27 cellular contexts compared by ENCODE assay signal in genomic region chrX:136475236-136475635, GRCh38.
"Had no signal": no experiment of that assay in that cellular context is flagged by ENCODE, and none has a peak within 500 bp of the region (broad histone marks: within the 10 kb centered on the region; RNA-seq: fewer than 3 reads in every experiment).

No MANE protein-coding gene starts in this region.

- H3K4me3 ChIP-seq: ascending aorta, body of pancreas, breast epithelium, MG63, Peyer's patch, SJSA1 had no signal

- ATAC-seq: activated CD8-positive, alpha-beta T cell treated with anti-CD3 and anti-CD28 coated beads for 36 hours; activated T-cell treated with anti-CD3 and anti-CD28 coated beads, Interleukin-2, amount 50 U/mL, for 72 hours; activated T-helper 17 cell treated with anti-CD3 and anti-CD28 coated beads, Interleukin-2, amount 50 U/mL, for 72 hours; body of pancreas; PC-3 had no signal

- DNase-seq: activated CD4-positive, alpha-beta T cell treated with anti-CD3 and anti-CD28 coated beads, Interleukin-2, amount 10 ng/mL, durations not matched to agents 24 days and 14 days; activated CD4-positive, alpha-beta T cell treated with anti-CD3 and anti-CD28 coated beads, Interleukin-2, amount 50 U/mL, for 4 hours; activated CD8-positive, alpha-beta T cell treated with anti-CD3 and anti-CD28 coated beads for 36 hours; activated effector memory CD4-positive, alpha-beta T cell treated with anti-CD3 and anti-CD28 coated beads, Interleukin-2, amount 50 U/mL, for 16 hours; activated naive CD4-positive, alpha-beta T cell; activated naive CD8-positive, alpha-beta T cell treated with anti-CD3 and anti-CD28 coated beads, Interleukin-2, amount 10 ng/mL, durations not matched to agents 7 days and 5 days; activated T-cell treated with anti-CD3 and anti-CD28 coated beads, Interleukin-2, amount 50 U/mL, for 1 hour; activated T-cell treated with anti-CD3 and anti-CD28 coated beads, Interleukin-2, amount 50 U/mL, for 72 hours; body of pancreas; MG63; NCI-H1092; NCI-H1436 treated with DMSO at 0.1 percent for 48 hours; NCI-H1694 treated with DMSO at 0.1 percent for 48 hours; NCI-H2029; NCI-H345; NCI-H526; NCI-H748 treated with DMSO at 0.1 percent for 48 hours; NK-92 treated with Interleukin-12 subunit alpha and Interleukin-12 subunit beta, amount 100 ng/mL, for 24 hours; PC-3; Peyer's patch; RPMI8226; SHP77 treated with DMSO at 0.1 percent for 48 hours; SK-N-SH had no signal

- H3K27ac ChIP-seq: ascending aorta, body of pancreas, breast epithelium, Peyer's patch, SJSA1 had no signal
